Comparison of ENCODE assay signal across 15 cellular contexts in the genomic region with DNA sequence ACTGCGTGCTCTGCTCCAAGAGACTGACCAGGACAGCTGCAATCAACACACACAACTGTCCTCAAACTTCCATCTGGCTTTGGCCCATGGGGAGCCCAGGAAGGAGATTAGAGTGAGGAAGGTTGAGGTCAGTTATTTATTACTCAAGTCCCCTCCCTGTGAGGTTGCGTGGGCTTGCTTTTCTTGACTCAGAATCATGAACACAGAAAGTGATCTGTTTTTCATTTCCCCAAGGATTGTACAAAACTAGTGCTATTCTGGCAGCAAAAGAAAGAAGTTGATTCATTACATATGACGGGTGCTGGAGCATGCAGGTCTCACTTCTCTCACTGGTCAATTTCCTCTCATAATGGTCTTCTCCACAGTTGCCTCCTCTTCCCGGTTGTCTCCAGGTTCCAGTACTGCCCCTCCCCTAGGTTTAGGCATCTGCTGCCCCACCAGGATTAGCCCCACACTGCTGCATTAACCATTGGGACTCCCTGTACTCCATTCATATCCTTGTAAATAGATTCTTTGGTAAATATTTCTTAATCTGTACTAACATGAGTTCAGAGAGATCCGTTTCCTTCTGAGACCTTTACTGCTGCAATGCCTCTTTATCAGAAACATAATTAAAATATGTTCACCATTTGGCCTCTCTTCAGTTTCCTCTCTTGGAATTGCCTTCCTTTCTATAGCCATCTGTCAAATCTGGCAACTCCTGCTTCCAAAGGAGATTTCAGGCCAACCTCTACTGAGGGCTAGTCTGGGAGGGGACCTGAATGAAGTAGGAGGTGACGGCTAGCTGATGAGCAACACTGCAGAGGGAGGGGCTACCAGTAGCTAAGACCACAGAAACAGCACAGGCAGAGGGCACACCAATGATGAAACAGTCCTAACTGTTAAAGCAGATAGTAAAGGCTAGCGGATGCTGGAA.
A peak's percentile ranks its signal among the peaks of the same experiment; 100 is the strongest.
DNase-seq lines count a peak whose midpoint lies in the region; ATAC-seq lines count a peak whose summit lies in the region.
"Had no signal": no experiment of that assay in that cellular context is flagged by ENCODE, and none has a peak within 500 bp of the region (broad histone marks: within the 10 kb centered on the region; RNA-seq: fewer than 3 reads in every experiment).

No MANE protein-coding gene starts in this region.

- H3K9ac ChIP-seq in skeletal muscle satellite cell (ENCODE audit: low read depth, low read length), result peak overlapping the region; percentile 48

- H3K27me3 ChIP-seq in skeletal muscle satellite cell (ENCODE audit: control insufficient read depth, insufficient read depth, low read length), result no peaks in the 10 kb centered on the region

- no peaks in the 10 kb centered on the region for H3K36me3 ChIP-seq in skeletal muscle satellite cell (ENCODE audit: insufficient read depth, low read length)

- ATAC-seq in HG02884 (IDR thresholded peaks at IDR 0.05; ENCODE audit: unreplicated experiment), result no peak
- no peak for ATAC-seq in GM18870 (IDR thresholded peaks at IDR 0.05; ENCODE audit: unreplicated experiment)
- ATAC-seq: K562; stimulated activated naive B cell treated with anti-CD40 and anti-IgM and Interleukin-4, amounts not matched to agents 10 μg/mL and 1 μg/mL and 100 μg/mL, for 72 hours had no signal

- H3K4me3 ChIP-seq in skeletal muscle satellite cell (ENCODE audit: low read length), result peak overlapping the region; percentile 10
- H3K4me3 ChIP-seq: K562 had no signal

- peak; percentile 52 for DNase-seq in NCI-H446 treated with DMSO at 0.1 percent for 48 hours (lab: John Stamatoyannopoulos, UW)
- DNase-seq in cerebellum (ENCODE audit: low spot score), result peak; percentile 80
- peak; percentile 32 for DNase-seq in left kidney (ENCODE audit: low read depth, low spot score)
- DNase-seq in NCI-H1417 (lab: John Stamatoyannopoulos, UW), result no peak
- no peak for DNase-seq in NCI-H128 (lab: John Stamatoyannopoulos, UW; ENCODE audit: unreplicated experiment)
- DNase-seq: activated CD4-positive, alpha-beta T cell treated with anti-CD3 and anti-CD28 coated beads, Interleukin-2, amount 10 ng/mL, durations not matched to agents 24 days and 14 days; amygdala; kidney; NCI-H1105 treated with DMSO at 0.1 percent for 48 hours; NCI-H510A treated with DMSO at 0.1 percent for 48 hours; stimulated activated naive B cell treated with anti-CD40 and anti-IgM and Interleukin-4, amounts not matched to agents 10 μg/mL and 1 μg/mL and 100 μg/mL, for 72 hours had no signal

- H3K4me1 ChIP-seq in skeletal muscle satellite cell (ENCODE audit: control insufficient read depth, insufficient read depth, low read length), result peaks cover 24% of the 10 kb centered on the region

- H3K9me3 ChIP-seq in skeletal muscle satellite cell (replicated peaks; ENCODE audit: low read length), result no peaks in the 10 kb centered on the region

- peak overlapping the region; percentile 47 for H3K4me2 ChIP-seq in skeletal muscle satellite cell (ENCODE audit: low read length)

Comparison
In these comparisons a context has a peak if more than half of its experiments do, and no peak if none do; other contexts are left out.
1. DNase-seq: peak in NCI-H446 treated with DMSO at 0.1 percent for 48 hours (single experiment), cerebellum (single experiment) and left kidney (single experiment); none in NCI-H1417 (0 of 3) and NCI-H128 (single experiment).